14 cellular contexts compared by ENCODE assay signal in genomic region chr11:102580185-102580951, GRCh38. TPM values are rescaled to one million over a fixed set of nuclear protein-coding genes. Genes with fewer than 3 reads are reported as not detected.
DNase-seq lines count a peak whose midpoint lies in the region; ATAC-seq lines count a peak whose summit lies in the region.
"Had no signal": no experiment of that assay in that cellular context is flagged by ENCODE, and none has a peak within 500 bp of the region (broad histone marks: within the 10 kb centered on the region; RNA-seq: fewer than 3 reads in every experiment).

No MANE protein-coding gene starts in this region.

- peaks cover 37% of the 10 kb centered on the region for H3K4me1 Mint-ChIP-seq in T-helper 1 cell treated with Interleukin-12 subunit alpha and Interleukin-12 subunit beta and Interleukin-4 antibody, amounts not matched to agents 30 μg/mL and 1 μg/mL, for 36 hours (ENCODE audit: low read depth)
- H3K4me1 Mint-ChIP-seq in activated CD8-positive, alpha-beta memory T cell treated with anti-CD3 and anti-CD28 coated beads, Interleukin-2, amount 10 ng/mL, durations not matched to agents 7 days and 5 days, result peaks cover 24% of the 10 kb centered on the region

- no peaks in the 10 kb centered on the region for H3K27me3 Mint-ChIP-seq in T-helper 1 cell treated with Interleukin-12 subunit alpha and Interleukin-12 subunit beta and Interleukin-4 antibody, amounts not matched to agents 30 μg/mL and 1 μg/mL, for 36 hours (ENCODE audit: low read depth)
- no peaks in the 10 kb centered on the region for H3K27me3 Mint-ChIP-seq in activated CD8-positive, alpha-beta memory T cell treated with anti-CD3 and anti-CD28 coated beads, Interleukin-2, amount 10 ng/mL, durations not matched to agents 7 days and 5 days

- H3K9me3 Mint-ChIP-seq in T-helper 1 cell treated with Interleukin-12 subunit alpha and Interleukin-12 subunit beta and Interleukin-4 antibody, amounts not matched to agents 30 μg/mL and 1 μg/mL, for 36 hours, result peaks cover 13% of the 10 kb centered on the region
- H3K9me3 Mint-ChIP-seq in activated CD8-positive, alpha-beta memory T cell treated with anti-CD3 and anti-CD28 coated beads, Interleukin-2, amount 10 ng/mL, durations not matched to agents 7 days and 5 days (ENCODE audit: low read depth), result peaks cover 3% of the 10 kb centered on the region

- H3K27ac Mint-ChIP-seq in T-helper 1 cell treated with Interleukin-12 subunit alpha and Interleukin-12 subunit beta and Interleukin-4 antibody, amounts not matched to agents 30 μg/mL and 1 μg/mL, for 36 hours, result peak overlapping the region; percentile 51
- H3K27ac Mint-ChIP-seq in activated CD8-positive, alpha-beta memory T cell treated with anti-CD3 and anti-CD28 coated beads, Interleukin-2, amount 10 ng/mL, durations not matched to agents 7 days and 5 days, result no peak overlapping the region

- no peak overlapping the region for H3K4me3 Mint-ChIP-seq in T-helper 1 cell treated with Interleukin-12 subunit alpha and Interleukin-12 subunit beta and Interleukin-4 antibody, amounts not matched to agents 30 μg/mL and 1 μg/mL, for 36 hours
- no peak overlapping the region for H3K4me3 Mint-ChIP-seq in activated CD8-positive, alpha-beta memory T cell treated with anti-CD3 and anti-CD28 coated beads, Interleukin-2, amount 10 ng/mL, durations not matched to agents 7 days and 5 days

- DNase-seq in T-helper 1 cell (no peak), kidney tubule cell (ENCODE audit: low spot score) (peak; percentile 76), NCI-H2171 (lab: John Stamatoyannopoulos, UW) (no peak)
- DNase-seq in activated CD8-positive, alpha-beta memory T cell treated with anti-CD3 and anti-CD28 coated beads, Interleukin-2, amount 10 ng/mL, durations not matched to agents 7 days and 5 days, result no peak
- DNase-seq: NCI-H2029; OCI-M1; stimulated activated CD4-positive, alpha-beta T cell treated with anti-CD3 and anti-CD28 coated beads, Interleukin-1b, Interleukin-23, amount 100 ng/mL, for 48 hours had no signal

- peak; percentile 61 for ATAC-seq in GM21723 (IDR thresholded peaks at IDR 0.05; ENCODE audit: unreplicated experiment)
- peak; percentile 39 for ATAC-seq in HG03565 (IDR thresholded peaks at IDR 0.05; ENCODE audit: unreplicated experiment)
- ATAC-seq in activated CD8-positive, alpha-beta memory T cell treated with anti-CD3 and anti-CD28 coated beads, Interleukin-2, amount 10 ng/mL, durations not matched to agents 7 days and 5 days, result no peak
- no peak for ATAC-seq in HG03159 (IDR thresholded peaks at IDR 0.05; ENCODE audit: unreplicated experiment)

- H3K36me3 Mint-ChIP-seq in T-helper 1 cell treated with Interleukin-12 subunit alpha and Interleukin-12 subunit beta and Interleukin-4 antibody, amounts not matched to agents 30 μg/mL and 1 μg/mL, for 36 hours (ENCODE audit: low read depth), result peaks cover 5% of the 10 kb centered on the region
- peaks cover 7% of the 10 kb centered on the region for H3K36me3 Mint-ChIP-seq in activated CD8-positive, alpha-beta memory T cell treated with anti-CD3 and anti-CD28 coated beads, Interleukin-2, amount 10 ng/mL, durations not matched to agents 7 days and 5 days

- CTCF ChIA-PET in activated CD8-positive, alpha-beta memory T cell treated with anti-CD3 and anti-CD28 coated beads, Interleukin-2, amount 10 ng/mL, durations not matched to agents 7 days and 5 days (lab: Charles Lee), result interaction anchor here (1.5 kb wide), 1 partner anchor 33 kb away, joined by 3 read pairs; no protein-coding TSS in a partner anchor

RNA-seq across cellular contexts. Expression of gene MMP20, which starts 44.8 kb away (rescaled TPM):
- total RNA-seq in activated CD8-positive, alpha-beta memory T cell treated with anti-CD3 and anti-CD28 coated beads, Interleukin-2, amount 10 ng/mL, durations not matched to agents 7 days and 5 days, result not detected
- total RNA-seq: A172, esophagus muscularis mucosa, kidney epithelial cell had no signal

RNA-seq across cellular contexts. Expression of gene MMP7, which starts 49.8 kb away (rescaled TPM):
- not detected for total RNA-seq in activated CD8-positive, alpha-beta memory T cell treated with anti-CD3 and anti-CD28 coated beads, Interleukin-2, amount 10 ng/mL, durations not matched to agents 7 days and 5 days
- total RNA-seq: esophagus muscularis mucosa had no signal

Comparison
In these comparisons a context has a peak if more than half of its experiments do, and no peak if none do; other contexts are left out.
1. ATAC-seq: peak in GM21723 (single experiment) and HG03565 (single experiment); none in activated CD8-positive, alpha-beta memory T cell treated with anti-CD3 and anti-CD28 coated beads, Interleukin-2, amount 10 ng/mL, durations not matched to agents 7 days and 5 days (single experiment) and HG03159 (single experiment).